Comparison of ENCODE assay signal across 8 cellular contexts in genomic region chr17:72030067-72030899, GRCh38.
A peak's percentile ranks its signal among the peaks of the same experiment; 100 is the strongest.
DNase-seq lines count a peak whose midpoint lies in the region; ATAC-seq and TF ChIP-seq lines count a peak whose summit lies in the region.

No MANE protein-coding gene starts in this region.

- POLR2A ChIA-PET in Caco-2 (lab: Charles Lee), result interaction anchor here (0.6 kb wide), 1 partner anchor 28 kb away, joined by 3 read pairs; no protein-coding TSS in a partner anchor

- TF ChIP-seq CTCF in Caco-2 (IDR thresholded peaks at IDR 0.05; ENCODE audit: insufficient read depth in 1 of 2, low read depth in 1 of 2, low read length in 1 of 2, severe bottlenecking in 1 of 2, unreplicated experiment in 1 of 2), result no peak

- H3K36me3 ChIP-seq in Caco-2 (ENCODE audit: control insufficient read depth, insufficient read depth, low read length), result no peaks in the 10 kb centered on the region

- no peaks in the 10 kb centered on the region for H3K9me3 Mint-ChIP-seq in activated naive CD4-positive, alpha-beta T cell treated with anti-CD3 and anti-CD28 coated beads, Interleukin-2, amount 50 U/mL, for 72 hours
- no peaks in the 10 kb centered on the region for H3K9me3 Mint-ChIP-seq in Caco-2 (ENCODE audit: unreplicated experiment)

- no peak overlapping the region for H3K4me3 Mint-ChIP-seq in Caco-2 (ENCODE audit: unreplicated experiment)

- no peak overlapping the region for H3K4me3 ChIP-seq in Caco-2 (ENCODE audit: low read depth, low read length)

- H3K36me3 Mint-ChIP-seq in activated naive CD4-positive, alpha-beta T cell treated with anti-CD3 and anti-CD28 coated beads, Interleukin-2, amount 50 U/mL, for 72 hours, result no peaks in the 10 kb centered on the region
- H3K36me3 Mint-ChIP-seq in Caco-2 (ENCODE audit: insufficient read depth, unreplicated experiment), result no peaks in the 10 kb centered on the region

- H3K9me3 ChIP-seq in Caco-2, result no peaks in the 10 kb centered on the region

- no peaks in the 10 kb centered on the region for H3K27me3 ChIP-seq in Caco-2 (replicated peaks; ENCODE audit: control insufficient read depth, insufficient read depth, low read length)

- intact Hi-C loops in left ventricle myocardium superior (cut with micrococcal nuclease), result no loop called here
- intact Hi-C loops in Caco-2 (cut with micrococcal nuclease; ENCODE audit: unreplicated experiment), result no loop called here

- ATAC-seq in HG02610 (IDR thresholded peaks at IDR 0.05; ENCODE audit: unreplicated experiment) (peak; percentile 74), left ventricle myocardium superior (peak; percentile 81)
- peak; percentile 20 to 47 for ATAC-seq in activated naive CD4-positive, alpha-beta T cell treated with anti-CD3 and anti-CD28 coated beads, Interleukin-2, amount 50 U/mL, for 72 hours

- CTCF ChIA-PET in Caco-2 (lab: Charles Lee), result interaction anchor here (0.6 kb wide), 2 partner anchors 74 to 945 kb away, joined by 5 to 7 read pairs; no protein-coding TSS in a partner anchor

- BruUV-seq in Caco-2 (replicated peaks; lab: Mats Ljungman, UMichigan), result no TSS peak

- peak; percentile 1 for DNase-seq in stimulated activated CD4-positive, alpha-beta T cell treated with anti-CD3 and anti-CD28 coated beads, Interleukin-12 subunit alpha, Interleukin-12 subunit beta, amount 100 ng/mL, for 4 hours
- no peak for DNase-seq in stimulated activated CD4-positive, alpha-beta T cell treated with anti-CD3 and anti-CD28 coated beads, Interleukin-4, amount 100 ng/mL, for 4 hours
- DNase-seq in NCI-H146 treated with DMSO at 0.1 percent for 48 hours (lab: John Stamatoyannopoulos, UW; ENCODE audit: unreplicated experiment) (peak; percentile 50), left ventricle myocardium superior (peak; percentile 39), pons (ENCODE audit: low spot score) (peak; percentile 55), Caco-2 (no peak)
- peak in 1 of 2 donors; percentile 2 for DNase-seq in activated naive CD4-positive, alpha-beta T cell treated with anti-CD3 and anti-CD28 coated beads, Interleukin-2, amount 50 U/mL, for 72 hours (ENCODE audit: low spot score in 2 of 2)

- H3K4me1 ChIP-seq in Caco-2, result no peaks in the 10 kb centered on the region

- no peaks in the 10 kb centered on the region for H3K4me1 Mint-ChIP-seq in Caco-2 (ENCODE audit: low read depth, unreplicated experiment)

- H3K27ac Mint-ChIP-seq in activated naive CD4-positive, alpha-beta T cell treated with anti-CD3 and anti-CD28 coated beads, Interleukin-2, amount 50 U/mL, for 72 hours, result no peak overlapping the region
- H3K27ac Mint-ChIP-seq in Caco-2 (ENCODE audit: unreplicated experiment), result no peak overlapping the region

- H3K27me3 Mint-ChIP-seq in Caco-2 (ENCODE audit: insufficient read depth, unreplicated experiment), result peaks cover 11% of the 10 kb centered on the region

Comparison
In these comparisons a context has a peak if more than half of its experiments do, and no peak if none do; other contexts are left out.
1. DNase-seq: peak in stimulated activated CD4-positive, alpha-beta T cell treated with anti-CD3 and anti-CD28 coated beads, Interleukin-12 subunit alpha, Interleukin-12 subunit beta, amount 100 ng/mL, for 4 hours (single experiment), NCI-H146 treated with DMSO at 0.1 percent for 48 hours (single experiment), left ventricle myocardium superior (single experiment) and pons (single experiment); none in stimulated activated CD4-positive, alpha-beta T cell treated with anti-CD3 and anti-CD28 coated beads, Interleukin-4, amount 100 ng/mL, for 4 hours (0 of 2) and Caco-2 (0 of 2).
2. Peak in every context shown above with its lines, with median percentiles within 50 percentile points of each other: ATAC-seq.